In genomic region chr18:26190506-26190905, GRCh38 we compare ENCODE assay signal across 8 cellular contexts. TPM values are rescaled to one million over a fixed set of nuclear protein-coding genes. Genes with fewer than 3 reads are reported as not detected.
A peak's percentile ranks its signal among the peaks of the same experiment; 100 is the strongest.
DNase-seq lines count a peak whose midpoint lies in the region; ATAC-seq and TF ChIP-seq lines count a peak whose summit lies in the region.

No MANE protein-coding gene starts in this region.

- DNase-seq in GDM1 (lab: John Stamatoyannopoulos, UW) (peak; percentile 8), MV-4-11 (lab: John Stamatoyannopoulos, UW) (peak; percentile 5), HuH-7.5 (ENCODE audit: low spot score) (no peak), upper lobe of right lung (no peak), endodermal cell (no peak), AG08395 (ENCODE audit: low spot score) (no peak)
- peak in 1 of 2 donors; percentile 15 for DNase-seq in activated naive CD4-positive, alpha-beta T cell treated with anti-CD3 and anti-CD28 coated beads, Interleukin-2, amount 50 U/mL, for 72 hours (ENCODE audit: low spot score in 2 of 2)

- no peaks in the 10 kb centered on the region for H3K9me3 Mint-ChIP-seq in activated naive CD4-positive, alpha-beta T cell treated with anti-CD3 and anti-CD28 coated beads, Interleukin-2, amount 50 U/mL, for 72 hours
- H3K9me3 Mint-ChIP-seq in endodermal cell: no peaks in the 10 kb centered on the region

- peak overlapping the region; percentile 50 to 74 for H3K27ac Mint-ChIP-seq in activated naive CD4-positive, alpha-beta T cell treated with anti-CD3 and anti-CD28 coated beads, Interleukin-2, amount 50 U/mL, for 72 hours
- H3K27ac Mint-ChIP-seq in endodermal cell: no peak overlapping the region

- H3K9ac ChIP-seq in endodermal cell (ENCODE audit: extremely low read depth, low read length, poor library complexity, severe bottlenecking): no peak overlapping the region

- H3K36me3 Mint-ChIP-seq in activated naive CD4-positive, alpha-beta T cell treated with anti-CD3 and anti-CD28 coated beads, Interleukin-2, amount 50 U/mL, for 72 hours: peaks cover 0 to 5% of the 10 kb centered on the region in 2 donors
- no peaks in the 10 kb centered on the region for H3K36me3 Mint-ChIP-seq in endodermal cell (ENCODE audit: low read depth)

- H3K27me3 ChIP-seq in upper lobe of right lung (no peaks in the 10 kb centered on the region), endodermal cell (ENCODE audit: control insufficient read depth, insufficient read depth, low read length, poor library complexity, severe bottlenecking) (no peaks in the 10 kb centered on the region)

- no peak overlapping the region for H3K27ac ChIP-seq in upper lobe of right lung
- H3K27ac ChIP-seq in endodermal cell (ENCODE audit: low read depth, low read length): no peak overlapping the region

- H3K9me3 ChIP-seq in upper lobe of right lung: no peaks in the 10 kb centered on the region
- no peaks in the 10 kb centered on the region for H3K9me3 ChIP-seq in endodermal cell (ENCODE audit: control insufficient read depth, low read length)

- H3K4me1 ChIP-seq in upper lobe of right lung (no peaks in the 10 kb centered on the region), endodermal cell (ENCODE audit: control insufficient read depth, insufficient read depth, low read length) (no peaks in the 10 kb centered on the region)

- TF ChIP-seq CTCF in upper lobe of right lung (IDR thresholded peaks at IDR 0.05) (no peak), endodermal cell (conservative IDR thresholded peaks at IDR 0.05) (no peak)

- ATAC-seq in GM21723 (IDR thresholded peaks at IDR 0.05; ENCODE audit: unreplicated experiment) (peak; percentile 79), upper lobe of right lung (no peak)
- ATAC-seq in activated naive CD4-positive, alpha-beta T cell treated with anti-CD3 and anti-CD28 coated beads, Interleukin-2, amount 50 U/mL, for 72 hours: peak; percentile 64 to 88

- H3K36me3 ChIP-seq in upper lobe of right lung (no peaks in the 10 kb centered on the region), endodermal cell (ENCODE audit: control insufficient read depth, insufficient read depth, low read length) (no peaks in the 10 kb centered on the region)

- 93 to 95% methylated on average over 5 to 7 of the region's 8 CpGs for WGBS in endodermal cell (ENCODE audit: insufficient coverage in 1 of 2, insufficient read length in 1 of 2), 2 experiments

- H3K4me3 ChIP-seq in upper lobe of right lung (no peak overlapping the region), endodermal cell (ENCODE audit: low read length) (no peak overlapping the region)

- no peak overlapping the region for H3K4me3 Mint-ChIP-seq in endodermal cell

- no peaks in the 10 kb centered on the region for H3K4me1 Mint-ChIP-seq in endodermal cell

- H3K27me3 Mint-ChIP-seq in endodermal cell (ENCODE audit: insufficient read depth): no peaks in the 10 kb centered on the region

- intact Hi-C loops in upper lobe of right lung (cut with DNase I): no loop called here

RNA-seq across cellular contexts. Expression of gene TAF4B, which starts 35.7 kb away (rescaled TPM):
- 10 to 100 TPM; 12.7 to 29.1 TPM for total RNA-seq in activated naive CD4-positive, alpha-beta T cell treated with anti-CD3 and anti-CD28 coated beads, Interleukin-2, amount 50 U/mL, for 72 hours
- total RNA-seq in upper lobe of right lung (3.3 TPM), endodermal cell (1 to 10 TPM; 6.9 to 7.7 TPM)
- 3.5 TPM for polyA plus RNA-seq in endodermal cell (2013, experiment 1 of 2)
- 3.2 TPM for polyA plus RNA-seq in endodermal cell (2013, experiment 2 of 2)

RNA-seq across cellular contexts. Expression of gene PSMA8, which starts 56.8 kb away (rescaled TPM):
- total RNA-seq in activated naive CD4-positive, alpha-beta T cell treated with anti-CD3 and anti-CD28 coated beads, Interleukin-2, amount 50 U/mL, for 72 hours: under 1 TPM; 0.45 to 0.73 TPM
- total RNA-seq in upper lobe of right lung (not detected), endodermal cell (not detected)
- polyA plus RNA-seq in endodermal cell (2013, experiment 1 of 2): not detected
- polyA plus RNA-seq in endodermal cell (2013, experiment 2 of 2): not detected

Comparison
In these comparisons a context has a peak if more than half of its experiments do, and no peak if none do; other contexts are left out.
1. DNase-seq: peak in GDM1 (single experiment) and MV-4-11 (single experiment); none in HuH-7.5 (single experiment), upper lobe of right lung (single experiment), endodermal cell (single experiment) and AG08395 (single experiment).